12 cellular contexts compared by ENCODE assay signal in the genomic region with DNA sequence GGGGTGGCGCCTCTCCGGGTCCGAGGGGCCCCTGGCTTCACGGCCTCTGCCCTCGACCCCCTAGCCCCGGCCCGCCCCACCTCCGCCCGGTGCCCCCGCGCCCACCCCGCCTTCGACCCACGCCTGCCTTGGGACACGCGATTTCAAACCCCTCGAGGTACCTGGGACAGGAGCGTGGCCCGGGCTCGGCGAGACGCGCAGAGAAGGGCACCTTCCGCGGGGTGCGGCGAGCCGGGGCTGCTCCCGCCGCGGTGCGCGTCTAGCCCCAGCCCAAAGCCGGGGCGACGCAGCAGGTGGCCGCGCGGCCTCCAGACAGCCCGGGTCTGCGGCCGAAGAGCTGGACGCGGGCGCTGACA. TPM values are rescaled to one million over a fixed set of nuclear protein-coding genes. Genes with fewer than 3 reads are reported as not detected.
DNase-seq lines count a peak whose midpoint lies in the region; TF ChIP-seq lines count a peak whose summit lies in the region.
"Had no signal": no experiment of that assay in that cellular context is flagged by ENCODE, and none has a peak within 500 bp of the region (broad histone marks: within the 10 kb centered on the region; RNA-seq: fewer than 3 reads in every experiment).

No MANE protein-coding gene starts in this region.

- no peak overlapping the region for H2BK5ac ChIP-seq in trophoblast cell (ENCODE audit: low read depth, low read length, poor library complexity)

- H3K27me3 ChIP-seq in ACC112 (ENCODE audit: insufficient read depth, low read length) (peaks cover 24% of the 10 kb centered on the region; the same call in 1 of the 2 replicates), Peyer's patch (peaks cover 0 to 12% of the 10 kb centered on the region in 2 donors), esophagus muscularis mucosa (peaks cover 0 to 52% (median 11%) of the 10 kb centered on the region in 4 donors), trophoblast cell (ENCODE audit: insufficient read depth, low read length) (peaks cover 42% of the 10 kb centered on the region)

- H3K27ac ChIP-seq in ACC112 (ENCODE audit: low read depth, low read length) (no peak overlapping the region), Peyer's patch (no peak overlapping the region), esophagus muscularis mucosa (replicated peaks in 1 of 4) (no peak overlapping the region), trophoblast cell (ENCODE audit: low read depth, low read length) (no peak overlapping the region)
- H3K27ac ChIP-seq: C4-2B had no signal

- no peak overlapping the region for H3K4ac ChIP-seq in trophoblast cell (ENCODE audit: low read depth, low read length)

- H3K36me3 ChIP-seq in ACC112 (ENCODE audit: insufficient read depth, low read length) (no peaks in the 10 kb centered on the region), Peyer's patch (no peaks in the 10 kb centered on the region), esophagus muscularis mucosa (no peaks in the 10 kb centered on the region), trophoblast cell (ENCODE audit: control insufficient read depth in 1 of 2, insufficient read depth in 2 of 2, low read length in 2 of 2) (no peaks in the 10 kb centered on the region)

- H3K79me1 ChIP-seq in trophoblast cell (ENCODE audit: low read length): no peaks in the 10 kb centered on the region

- no peak overlapping the region for H3K27ac Mint-ChIP-seq in immature natural killer cell

- no peaks in the 10 kb centered on the region for H3K79me2 ChIP-seq in ACC112 (ENCODE audit: control insufficient read depth, insufficient read depth, low read length, unreplicated experiment)
- no peaks in the 10 kb centered on the region for H3K79me2 ChIP-seq in trophoblast cell (ENCODE audit: control insufficient read depth, insufficient read depth, low read length, poor library complexity)

- under 1% methylated on average over 25 of the region's 45 CpGs for WGBS in esophagus muscularis mucosa
- no CpG with 5 or more reads among the region's 45 CpGs for WGBS in trophoblast cell (ENCODE audit: extremely low coverage, insufficient coverage, insufficient read length)

- no peak overlapping the region for H3K14ac ChIP-seq in trophoblast cell (ENCODE audit: low read length)

- no peak overlapping the region for H2AK5ac ChIP-seq in trophoblast cell (ENCODE audit: low read length)

- H2BK12ac ChIP-seq in trophoblast cell (ENCODE audit: low read length): no peak overlapping the region

- no peaks in the 10 kb centered on the region for H3K9me3 ChIP-seq in Peyer's patch
- no peaks in the 10 kb centered on the region for H3K9me3 ChIP-seq in esophagus muscularis mucosa
- H3K9me3 ChIP-seq in trophoblast cell (ENCODE audit: insufficient read depth, low read depth, low read length): peaks cover 2% of the 10 kb centered on the region

- H4K8ac ChIP-seq in trophoblast cell (ENCODE audit: low read depth, low read length): no peak overlapping the region

- H3K23ac ChIP-seq in trophoblast cell (ENCODE audit: low read length): no peak overlapping the region

- no peak overlapping the region for H3K18ac ChIP-seq in trophoblast cell (ENCODE audit: low read length)

- peak overlapping the region; percentile 73 for H3K4me2 ChIP-seq in trophoblast cell (ENCODE audit: low read length)

- H3K9ac ChIP-seq in trophoblast cell (ENCODE audit: low read length): no peak overlapping the region

- H3K4me1 Mint-ChIP-seq in immature natural killer cell: peaks cover 6 to 9% of the 10 kb centered on the region in 2 donors

- no peak overlapping the region for H4K12ac ChIP-seq in trophoblast cell (ENCODE audit: low read depth, low read length)

- no peaks in the 10 kb centered on the region for H3K9me3 Mint-ChIP-seq in immature natural killer cell
- H3K9me3 Mint-ChIP-seq: activated T-cell treated with anti-CD3 and anti-CD28 coated beads, Interleukin-2, amount 50 U/mL, for 4 hours had no signal

- no peak overlapping the region for H2AFZ ChIP-seq in ACC112 (ENCODE audit: low read length, unreplicated experiment)
- H2AFZ ChIP-seq in trophoblast cell (ENCODE audit: insufficient read depth, low read length, poor library complexity): peak overlapping the region; percentile 21

- no peak overlapping the region for H3K4me3 Mint-ChIP-seq in immature natural killer cell

- no peaks in the 10 kb centered on the region for H3K36me3 Mint-ChIP-seq in immature natural killer cell

- H3K4me3 ChIP-seq in ACC112 (ENCODE audit: low read depth, low read length) (peak overlapping the region; percentile 75), Peyer's patch (peak overlapping the region; percentile 10 to 60 (median 52)), esophagus muscularis mucosa (peak overlapping the region; percentile 51 to 66 (median 53)), trophoblast cell (ENCODE audit: low read depth, low read length) (peak overlapping the region; percentile 25)

- no peaks in the 10 kb centered on the region for H3K4me1 ChIP-seq in ACC112 (ENCODE audit: control insufficient read depth, insufficient read depth, low read length, unreplicated experiment)
- peaks cover 0 to 21% (median 7%) of the 10 kb centered on the region in 4 donors for H3K4me1 ChIP-seq in Peyer's patch
- H3K4me1 ChIP-seq in esophagus muscularis mucosa: peaks cover 11 to 26% (median 20%) of the 10 kb centered on the region in 4 donors
- peaks cover 10 to 13% of the 10 kb centered on the region in 2 experiments for H3K4me1 ChIP-seq in trophoblast cell (ENCODE audit: control insufficient read depth in 1 of 2, insufficient read depth in 2 of 2, low read length in 2 of 2)

- H2BK120ac ChIP-seq in trophoblast cell (ENCODE audit: insufficient read depth, low read length, poor library complexity): no peak overlapping the region

- DNase-seq in Peyer's patch (peak in 1 of 3 donors; percentile 44), esophagus muscularis mucosa (ENCODE audit: extremely low spot score) (no peak), trophoblast cell (no peak), NCI-H2081 treated with DMSO at 0.1 percent for 48 hours (lab: John Stamatoyannopoulos, UW) (no peak), immature natural killer cell (no peak), mesenteric fat pad (ENCODE audit: low spot score) (no peak), SKM-1 treated with dmso at 0.1 percent for 144 hours (lab: John Stamatoyannopoulos, UW; ENCODE audit: unreplicated experiment) (no peak)
- DNase-seq: activated T-cell treated with anti-CD3 and anti-CD28 coated beads, Interleukin-2, amount 50 U/mL, for 4 hours; effector memory CD4-positive, alpha-beta T cell; midbrain had no signal

- H4K91ac ChIP-seq in trophoblast cell (ENCODE audit: low read depth, low read length): no peak overlapping the region

- H3K27me3 Mint-ChIP-seq in immature natural killer cell (ENCODE audit: low read depth in 3 of 3): peaks cover 15 to 32% (median 17%) of the 10 kb centered on the region in 3 donors

- no peak for TF ChIP-seq EP300 in esophagus muscularis mucosa (IDR thresholded peaks at IDR 0.05)

- intact Hi-C loops in esophagus muscularis mucosa (cut with DNase I): no loop called here

- no peak for TF ChIP-seq POLR2A in Peyer's patch (IDR thresholded peaks at IDR 0.05)
- no peak for TF ChIP-seq POLR2A in esophagus muscularis mucosa (IDR thresholded peaks at IDR 0.05; ENCODE audit: low read depth)

- TF ChIP-seq CTCF in Peyer's patch (IDR thresholded peaks at IDR 0.05) (no peak), esophagus muscularis mucosa (IDR thresholded peaks at IDR 0.05) (no peak)

RNA-seq across cellular contexts. Expression of a gene that starts 0.3 kb away (rescaled TPM):
- total RNA-seq in Peyer's patch: 10 to 100 TPM in 2 of 4 donors, 1 to 10 TPM in 2; 3.3 to 36.5 (median 10.2) TPM
- 1 to 10 TPM; 1.7 to 4.7 (median 3.3) TPM for total RNA-seq in esophagus muscularis mucosa
- 0.12 and 0.29 TPM in 2 replicates for polyA plus RNA-seq in trophoblast cell (2013)
- polyA plus RNA-seq in immature natural killer cell: under 1 TPM in 2 of 3 donors, not detected in 1; 0.40 to 0.80 TPM
- total RNA-seq in mesenteric fat pad: 7.9 TPM

Comparison
In these comparisons a context has a peak if more than half of its experiments do, and no peak if none do; other contexts are left out.
1. H3K4me3 ChIP-seq: peak in every context shown above with its lines; median percentile 75 in ACC112; 53 in esophagus muscularis mucosa; 52 in Peyer's patch; 25 in trophoblast cell.